In genomic region chr18:51936115-51936514, GRCh38 we compare ENCODE assay signal across 22 cellular contexts.
DNase-seq lines count a peak whose midpoint lies in the region; ATAC-seq, FAIRE-seq and TF ChIP-seq lines count a peak whose summit lies in the region.
"Had no signal": no experiment of that assay in that cellular context is flagged by ENCODE, and none has a peak within 500 bp of the region (broad histone marks: within the 10 kb centered on the region; RNA-seq: fewer than 3 reads in every experiment).

No MANE protein-coding gene starts in this region.

- H3K4me1 ChIP-seq in GM23338 (ENCODE audit: insufficient read depth) = 0 out of 2 replicates have a peak, but pooled peaks cover 7% of the 10 kb centered on the region
- no peaks in the 10 kb centered on the region for H3K4me1 ChIP-seq in H1 (replicated peaks in 1 of 4; ENCODE audit: control insufficient read depth in 3 of 4, insufficient read depth in 4 of 4, low read length in 3 of 4)
- H3K4me1 ChIP-seq: A549; BLaER1 treated with 17β-estradiol and CSF1 and Interleukin-3, amounts not matched to agents 10 nM and 100 nM; Caco-2 had no signal

- FAIRE-seq in H1 (lab: Jason Lieb, UNC) = no peak
- FAIRE-seq: A549, D721Med, GM12878, GM12892, GM18507 had no signal

- H3K4me1 Mint-ChIP-seq in GM23338 = peaks cover 7% of the 10 kb centered on the region
- H3K4me1 Mint-ChIP-seq: B cell had no signal

- H3K4me3 Mint-ChIP-seq in GM23338 = no peak overlapping the region
- H3K4me3 Mint-ChIP-seq: B cell; CD4-positive, alpha-beta T cell; CD8-positive, alpha-beta T cell had no signal

- no peak overlapping the region for H2BK120ac ChIP-seq in H1 (replicated peaks; ENCODE audit: low read depth, low read length)

- no peak for TF ChIP-seq RAD21 in H1 (IDR thresholded peaks at IDR 0.05 in 1 of 2, conservative IDR thresholded peaks at IDR 0.05 in 1 of 2; ENCODE audit: low read depth in 2 of 2, low read length in 2 of 2)

- no peaks in the 10 kb centered on the region for H3K27me3 ChIP-seq in GM23338 (ENCODE audit: insufficient read depth)
- no peaks in the 10 kb centered on the region for H3K27me3 ChIP-seq in H1 (replicated peaks in 1 of 4; ENCODE audit: control insufficient read depth in 3 of 4, extremely low read depth in 1 of 4, insufficient read depth in 3 of 4, low read length in 3 of 4)
- H3K27me3 ChIP-seq: BLaER1 treated with 17β-estradiol and CSF1 and Interleukin-3, amounts not matched to agents 10 nM and 100 nM had no signal

- ATAC-seq in GM23338 (peak; percentile 51; the same call in 2 of the 3 replicates), HG02623 (IDR thresholded peaks at IDR 0.05; ENCODE audit: unreplicated experiment) (no peak)
- ATAC-seq: A549; CD8-positive, alpha-beta T cell; GM12878 had no signal

- no peaks in the 10 kb centered on the region for H3K9me3 ChIP-seq in H1 (ENCODE audit: insufficient read depth in 2 of 2, low read depth in 1 of 2, low read length in 1 of 2)
- H3K9me3 ChIP-seq: A549, Caco-2 had no signal

- no peak overlapping the region for H2AK5ac ChIP-seq in H1 (ENCODE audit: low read depth, low read length)

- CTCF ChIA-PET in H1 (lab: Charles Lee; ENCODE audit: partially characterized antibody) = no interaction called here

- H3K9ac ChIP-seq in H1 (replicated peaks in 1 of 4; ENCODE audit: extremely low read depth in 1 of 4, low read depth in 3 of 4, low read length in 3 of 4) = no peak overlapping the region
- H3K9ac ChIP-seq: BLaER1 treated with 17β-estradiol and CSF1 and Interleukin-3, amounts not matched to agents 10 nM and 100 nM had no signal

- TF ChIP-seq CTCF in GM23338 (conservative IDR thresholded peaks at IDR 0.05; ENCODE audit: low read depth in 2 of 2) (no peak), H1 (IDR thresholded peaks at IDR 0.05; ENCODE audit: control extremely low read depth in 1 of 3, insufficient read depth in 1 of 3, low read depth in 1 of 3, low read length in 3 of 3) (no peak)

- H2BK20ac ChIP-seq in H1 (ENCODE audit: low read length) = no peak overlapping the region

- H3K23me2 ChIP-seq in H1 (ENCODE audit: low read depth, low read length) = no peaks in the 10 kb centered on the region

- no peak overlapping the region for H3K56ac ChIP-seq in H1 (replicated peaks; ENCODE audit: insufficient read length, low read depth, low read length)

- H3K4me2 ChIP-seq in GM23338 (no peak overlapping the region), H1 (ENCODE audit: insufficient read depth in 1 of 2, low read depth in 2 of 2, low read length in 2 of 2) (no peak overlapping the region)
- H3K4me2 ChIP-seq: A549; BLaER1 treated with 17β-estradiol and CSF1 and Interleukin-3, amounts not matched to agents 10 nM and 100 nM had no signal

- H3K4me3 ChIP-seq in GM23338 (no peak overlapping the region), H1 (ENCODE audit: extremely low read depth in 1 of 4, insufficient read depth in 2 of 4, low read depth in 3 of 4, low read length in 4 of 4) (no peak overlapping the region)
- H3K4me3 ChIP-seq: A549; BLaER1 treated with 17β-estradiol and CSF1 and Interleukin-3, amounts not matched to agents 10 nM and 100 nM; GM12878 had no signal

- H3K18ac ChIP-seq in H1 (ENCODE audit: extremely low read depth, low read length) = no peak overlapping the region

- H4K8ac ChIP-seq in H1 (ENCODE audit: extremely low read depth, insufficient read depth, low read length) = no peak overlapping the region

- H2AFZ ChIP-seq in GM23338 (peak overlapping the region; percentile 38; the same call in 1 of the 2 replicates), H1 (ENCODE audit: low read length) (0 out of 2 replicates have a peak overlapping the region, but pooled peaks have one; percentile 6)

- H3K4ac ChIP-seq in H1 (replicated peaks; ENCODE audit: insufficient read length, low read depth, low read length) = no peak overlapping the region

- no peak for TF ChIP-seq EP300 in H1 (IDR thresholded peaks at IDR 0.05; ENCODE audit: borderline replicate concordance in 1 of 2, low read depth in 2 of 2, low read length in 2 of 2)

- no peak overlapping the region for H2BK5ac ChIP-seq in H1 (ENCODE audit: low read depth, low read length)

- no peaks in the 10 kb centered on the region for H4K20me1 ChIP-seq in GM23338 (replicated peaks; ENCODE audit: insufficient read depth)
- no peaks in the 10 kb centered on the region for H4K20me1 ChIP-seq in H1 (replicated peaks in 1 of 2; ENCODE audit: control insufficient read depth in 1 of 2, insufficient read depth in 2 of 2, low read length in 2 of 2)
- H4K20me1 ChIP-seq: BLaER1 treated with 17β-estradiol and CSF1 and Interleukin-3, amounts not matched to agents 10 nM and 100 nM had no signal

- peaks cover 17% of the 10 kb centered on the region; the same call in 1 of the 2 replicates for H3K9me2 ChIP-seq in GM23338 (ENCODE audit: insufficient read depth)

- H3K23ac ChIP-seq in H1 (ENCODE audit: insufficient read length) = no peak overlapping the region

- DNase-seq in ELF-1 (ENCODE audit: low read depth, low spot score) (peak; percentile 15), GM23338 (ENCODE audit: low spot score) (peak; percentile 4), H1 (ENCODE audit: low read depth in 1 of 2, low spot score in 2 of 2) (no peak), NCI-H524 (lab: John Stamatoyannopoulos, UW) (no peak)
- DNase-seq in stimulated activated CD4-positive, alpha-beta T cell treated with anti-CD3 and anti-CD28 coated beads, Interleukin-15, amount 100 ng/mL, for 24 hours = no peak
- DNase-seq: AML-193; Caco-2; Calu3; CD4-positive, alpha-beta T cell; CD8-positive, alpha-beta T cell; DMS79 treated with DMSO at 0.1 percent for 48 hours; GDM1 had no signal

- H4K5ac ChIP-seq in H1 (ENCODE audit: insufficient read length, low read depth, low read length) = no peak overlapping the region

- H2BK15ac ChIP-seq in H1 (ENCODE audit: low read length) = no peak overlapping the region

- H3K36me3 ChIP-seq in GM23338 (ENCODE audit: insufficient read depth) = peaks cover under 1% of the 10 kb centered on the region; the same call in 1 of the 2 replicates
- no peaks in the 10 kb centered on the region for H3K36me3 ChIP-seq in H1 (ENCODE audit: control insufficient read depth in 2 of 4, insufficient read depth in 4 of 4, low read length in 3 of 4)
- H3K36me3 ChIP-seq: BLaER1 treated with 17β-estradiol and CSF1 and Interleukin-3, amounts not matched to agents 10 nM and 100 nM had no signal

- no peak overlapping the region for H3K27ac ChIP-seq in GM23338 (ENCODE audit: low read depth)
- H3K27ac ChIP-seq in H1 (ENCODE audit: low read depth, low read length) = no peak overlapping the region
- H3K27ac ChIP-seq: 22Rv1; A549; BLaER1 treated with 17β-estradiol and CSF1 and Interleukin-3, amounts not matched to agents 10 nM and 100 nM; C4-2B had no signal

- H2BK12ac ChIP-seq in H1 (ENCODE audit: low read depth, low read length) = no peak overlapping the region

- H4K91ac ChIP-seq in H1 (replicated peaks; ENCODE audit: insufficient read length, low read length) = no peak overlapping the region

- TF ChIP-seq POLR2A in H1 (IDR thresholded peaks at IDR 0.05; ENCODE audit: control extremely low read depth in 1 of 2, low read depth in 2 of 2, low read length in 2 of 2) = no peak

- H3K27me3 Mint-ChIP-seq in GM23338 (ENCODE audit: insufficient read depth, low read depth, poor library complexity) = no peaks in the 10 kb centered on the region
- H3K27me3 Mint-ChIP-seq: B cell; CD4-positive, alpha-beta T cell had no signal

- WGBS in H1 (ENCODE audit: extremely low coverage in 1 of 2, insufficient coverage in 1 of 2, insufficient read length in 1 of 2, insufficient replicate concordance in 2 of 2, low coverage in 1 of 2, low lambda C conversion rate in 2 of 2, missing lambda C conversion rate in 1 of 2), 2 experiments = 65% methylated on average over 2 of the region's 2 CpGs; no CpG with 5 or more reads in 1 of the 2 experiments

- peaks cover 5% of the 10 kb centered on the region; the same call in 2 of the 3 replicates for H3K9me3 Mint-ChIP-seq in GM23338

- H3F3A ChIP-seq in GM23338 (replicated peaks; ENCODE audit: low read depth) = no peaks in the 10 kb centered on the region

- no peaks in the 10 kb centered on the region for H3K36me3 Mint-ChIP-seq in GM23338 (ENCODE audit: low read depth)
- H3K36me3 Mint-ChIP-seq: CD8-positive, alpha-beta T cell had no signal

- H3K14ac ChIP-seq in H1 (ENCODE audit: insufficient read length) = no peak overlapping the region

- H3K27ac Mint-ChIP-seq in GM23338 = no peak overlapping the region
- H3K27ac Mint-ChIP-seq: B cell; CD4-positive, alpha-beta T cell; CD8-positive, alpha-beta T cell had no signal

- no peaks in the 10 kb centered on the region for H3K79me2 ChIP-seq in GM23338 (replicated peaks; ENCODE audit: insufficient read depth)
- no peaks in the 10 kb centered on the region for H3K79me2 ChIP-seq in H1 (ENCODE audit: control insufficient read depth in 1 of 2, insufficient read depth in 2 of 2, low read length in 2 of 2)

- H3K79me1 ChIP-seq in H1 (ENCODE audit: low read depth, low read length) = no peaks in the 10 kb centered on the region

- POLR2A ChIA-PET in H1 (lab: Charles Lee; ENCODE audit: partially characterized antibody) = no interaction called here

TF ChIP-seq in GM23338, 12 proteins besides CTCF, POLR2A, EP300 and RAD21:
- no peak for TF ChIP-seq ETS1 (IDR thresholded peaks at IDR 0.05)
- no peak for TF ChIP-seq CREB1 (CRISPR knock-in tag; IDR thresholded peaks at IDR 0.05; ENCODE audit: low read depth)
- TF ChIP-seq NANOG (IDR thresholded peaks at IDR 0.05; ENCODE audit: borderline replicate concordance) = no peak

TF ChIP-seq in H1, 55 proteins besides CTCF, POLR2A, EP300 and RAD21 (continues in another document):
- TF ChIP-seq CHD1 (IDR thresholded peaks at IDR 0.05; ENCODE audit: low read depth, low read length) (no peak), RFX5 (IDR thresholded peaks at IDR 0.05; ENCODE audit: borderline replicate concordance, low read depth, low read length) (no peak), RNF2 (IDR thresholded peaks at IDR 0.05; ENCODE audit: borderline replicate concordance, low read depth, low read length, missing control alignments, poor library complexity, severe bottlenecking) (no peak), CBX8 (IDR thresholded peaks at IDR 0.05; ENCODE audit: borderline replicate concordance, low read depth, low read length) (no peak), TAF1 (IDR thresholded peaks at IDR 0.05; ENCODE audit: low read depth, low read length) (no peak), SRF (IDR thresholded peaks at IDR 0.05; ENCODE audit: low read depth, low read length) (no peak), TAF7 (optimal IDR thresholded peaks at IDR 0.05; ENCODE audit: borderline replicate concordance, low read depth, low read length) (no peak), CEBPB (IDR thresholded peaks at IDR 0.05; ENCODE audit: low read depth, low read length) (no peak), CREB1 (IDR thresholded peaks at IDR 0.05) (no peak), KDM1A (IDR thresholded peaks at IDR 0.05; ENCODE audit: borderline replicate concordance, low read length) (no peak), GTF2F1 (IDR thresholded peaks at IDR 0.05; ENCODE audit: borderline replicate concordance, low read depth, low read length) (no peak), MAFK (IDR thresholded peaks at IDR 0.05; ENCODE audit: low read depth, low read length) (no peak), TCF12 (IDR thresholded peaks at IDR 0.05; ENCODE audit: low read depth, low read length) (no peak), JUND (IDR thresholded peaks at IDR 0.05; ENCODE audit: low read length) (no peak)

Comparison
In these comparisons a context has a peak if more than half of its experiments do, and no peak if none do; other contexts are left out.
1. DNase-seq: peak in ELF-1 (single experiment) and GM23338 (single experiment); none in H1 (0 of 2), NCI-H524 (0 of 2) and stimulated activated CD4-positive, alpha-beta T cell treated with anti-CD3 and anti-CD28 coated beads, Interleukin-15, amount 100 ng/mL, for 24 hours (single experiment).